Comparison of ENCODE assay signal across 9 cellular contexts in the genomic region with DNA sequence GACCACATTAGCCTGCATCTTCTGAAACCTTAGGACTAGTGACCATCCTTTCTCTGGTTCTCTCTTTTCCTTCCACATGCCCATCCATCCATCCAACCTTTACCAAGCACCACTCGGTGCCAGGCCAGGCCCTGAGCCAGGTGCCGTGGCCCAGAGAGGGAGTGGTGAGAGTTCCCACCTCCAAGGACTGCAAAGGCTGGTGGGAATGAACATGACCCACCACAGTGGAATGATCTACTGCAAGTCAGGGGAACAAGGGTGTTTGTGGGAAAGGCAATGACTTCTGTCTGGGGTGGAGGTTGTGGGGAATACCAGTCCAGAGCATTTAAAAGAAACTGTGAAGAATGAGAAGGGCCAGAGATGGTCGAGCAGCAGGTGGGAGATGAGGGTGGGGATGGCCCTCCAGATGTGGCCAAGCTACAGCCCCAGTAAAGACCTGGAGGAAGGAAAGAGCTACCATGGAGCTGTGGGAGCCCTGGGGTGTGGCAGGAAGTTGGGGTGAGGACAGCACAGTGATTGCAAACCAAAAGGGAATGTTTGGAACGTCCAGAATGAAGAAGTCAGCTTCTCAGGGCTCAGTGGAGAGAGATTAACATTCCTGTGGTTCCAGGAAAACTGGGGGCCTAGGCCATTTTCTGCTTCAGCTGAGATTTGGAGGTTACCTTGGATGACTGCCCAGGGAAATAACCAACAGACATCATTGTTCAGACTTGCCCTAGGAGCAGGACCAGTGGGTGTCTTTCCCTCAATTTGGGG. TPM values are rescaled to one million over a fixed set of nuclear protein-coding genes. Genes with fewer than 3 reads are reported as not detected.
DNase-seq lines count a peak whose midpoint lies in the region; ATAC-seq and TF ChIP-seq lines count a peak whose summit lies in the region.
"Had no signal": no experiment of that assay in that cellular context is flagged by ENCODE, and none has a peak within 500 bp of the region (broad histone marks: within the 10 kb centered on the region; RNA-seq: fewer than 3 reads in every experiment).

No MANE protein-coding gene starts in this region.

- peak; percentile 94 for DNase-seq in AG20443 (ENCODE audit: low spot score)
- peak; percentile 99 for DNase-seq in LHCN-M2 (ENCODE audit: low read depth)
- peak; percentile 99 for DNase-seq in choroid plexus epithelial cell (ENCODE audit: low read depth)
- no peak for DNase-seq in nephron progenitor cell
- no peak for DNase-seq in NCI-H1092 treated with DMSO at 0.1 percent for 48 hours (lab: John Stamatoyannopoulos, UW)
- DNase-seq: naive B cell had no signal

- H3K36me3 Mint-ChIP-seq in nephron progenitor cell (ENCODE audit: low read depth) = peaks cover 5% of the 10 kb centered on the region

- peaks cover 26% of the 10 kb centered on the region for H3K4me1 Mint-ChIP-seq in nephron progenitor cell
- H3K4me1 Mint-ChIP-seq: naive B cell had no signal

- H3K9me3 Mint-ChIP-seq in nephron progenitor cell = peaks cover 3% of the 10 kb centered on the region
- H3K9me3 Mint-ChIP-seq: naive B cell had no signal

- peak overlapping the region; percentile 76 for H3K27ac Mint-ChIP-seq in nephron progenitor cell

- H3K27me3 Mint-ChIP-seq in nephron progenitor cell (ENCODE audit: low read depth, poor library complexity) = peaks cover 6% of the 10 kb centered on the region
- H3K27me3 Mint-ChIP-seq: naive B cell had no signal

- TF ChIP-seq CTCF in choroid plexus epithelial cell (conservative IDR thresholded peaks at IDR 0.05; ENCODE audit: low read depth, low read length) (no peak), nephron progenitor cell (IDR thresholded peaks at IDR 0.05) (no peak)

- H3K4me3 ChIP-seq in choroid plexus epithelial cell (ENCODE audit: low read depth, low read length) = no peak overlapping the region

- H3K4me3 Mint-ChIP-seq in nephron progenitor cell = no peak overlapping the region
- H3K4me3 Mint-ChIP-seq: naive B cell had no signal

- ATAC-seq in GM18511 (IDR thresholded peaks at IDR 0.05; ENCODE audit: unreplicated experiment) (no peak), GM21367 (IDR thresholded peaks at IDR 0.05; ENCODE audit: unreplicated experiment) (no peak), GM21381 (IDR thresholded peaks at IDR 0.05; ENCODE audit: unreplicated experiment) (no peak)

RNA-seq across cellular contexts. Expression of gene CORO2A, which starts 30.6 kb away (rescaled TPM):
- under 0.01 and 0.11 TPM in 2 replicates for total RNA-seq in LHCN-M2 (2014; rRNA removed)
- polyA plus RNA-seq in LHCN-M2 (2012) = 0.51 TPM

RNA-seq across cellular contexts. Expression of gene TBC1D2, which starts 32.4 kb away (rescaled TPM):
- 19.9 and 22.2 TPM in 2 replicates for total RNA-seq in LHCN-M2 (2014; rRNA removed)
- polyA plus RNA-seq in LHCN-M2 (2012) = 50.9 TPM

Comparison
In these comparisons a context has a peak if more than half of its experiments do, and no peak if none do; other contexts are left out.
1. DNase-seq: peak in AG20443 (single experiment), LHCN-M2 (single experiment) and choroid plexus epithelial cell (single experiment); none in nephron progenitor cell (single experiment) and NCI-H1092 treated with DMSO at 0.1 percent for 48 hours (single experiment).